8 cellular contexts compared by ENCODE assay signal in genomic region chr11:313787-314547, GRCh38. TPM values are rescaled to one million over a fixed set of nuclear protein-coding genes. Genes with fewer than 3 reads are reported as not detected.
A peak's percentile ranks its signal among the peaks of the same experiment; 100 is the strongest.
DNase-seq lines count a peak whose midpoint lies in the region; ATAC-seq and TF ChIP-seq lines count a peak whose summit lies in the region.

IFITM1 (plus strand) TSS chr11:314040; CDS start chr11:314171, 131 bp downstream.

- ATAC-seq in natural killer cell treated with Interleukin-12 subunit alpha and Interleukin-12 subunit beta and Interleukin-15 and Interleukin-18, amount 100 ng/mL, for 72 hours, result peak; percentile 73 to 75
- ATAC-seq in GM18858 (IDR thresholded peaks at IDR 0.05; ENCODE audit: unreplicated experiment), result no peak

- TF ChIP-seq CTCF in esophagus squamous epithelium (IDR thresholded peaks at IDR 0.05) (no peak), WERI-Rb-1 (IDR thresholded peaks at IDR 0.05; ENCODE audit: low read depth, low read length) (no peak)

- peak within 1 kb of the TSS; percentile 85 to 90 for H3K27ac Mint-ChIP-seq in natural killer cell treated with Interleukin-12 subunit alpha and Interleukin-12 subunit beta and Interleukin-15 and Interleukin-18, amount 100 ng/mL, for 72 hours

- TF ChIP-seq RAD21 in Ishikawa (IDR thresholded peaks at IDR 0.05; ENCODE audit: low read depth), result no peak

- peaks cover 33 to 79% (median 40%) of the 10 kb centered on the region in 3 donors for H3K4me1 ChIP-seq in esophagus squamous epithelium

- peak within 1 kb of the TSS; percentile 88 for H3K4me3 Mint-ChIP-seq in natural killer cell treated with Interleukin-12 subunit alpha and Interleukin-12 subunit beta and Interleukin-15 and Interleukin-18, amount 100 ng/mL, for 72 hours

- no peak for TF ChIP-seq EP300 in Ishikawa (IDR thresholded peaks at IDR 0.05; ENCODE audit: borderline replicate concordance)

- peaks cover 0 to 24% (median 0%) of the 10 kb centered on the region in 4 donors for H3K27me3 ChIP-seq in esophagus squamous epithelium
- H3K27me3 ChIP-seq in WERI-Rb-1 (ENCODE audit: insufficient read depth, low read depth, severe bottlenecking), result no peaks in the 10 kb centered on the region

- H3K36me3 ChIP-seq in esophagus squamous epithelium (no peaks in the 10 kb centered on the region), WERI-Rb-1 (no peaks in the 10 kb centered on the region)

- H3K27ac ChIP-seq in esophagus squamous epithelium, result peak within 1 kb of the TSS; percentile 85 to 92 (median 88)
- H3K27ac ChIP-seq in WERI-Rb-1, result no peak within 1 kb of the TSS

- intact Hi-C loops in esophagus squamous epithelium (cut with DNase I), result no loop called here

- 0 to 16% methylated on average over 11 to 16 of the region's 18 CpGs for WGBS in esophagus squamous epithelium, 2 donors

- peaks cover 55 to 57% of the 10 kb centered on the region in 2 donors for H3K4me1 Mint-ChIP-seq in natural killer cell treated with Interleukin-12 subunit alpha and Interleukin-12 subunit beta and Interleukin-15 and Interleukin-18, amount 100 ng/mL, for 72 hours (ENCODE audit: low read depth in 2 of 2)

- H3K4me3 ChIP-seq in esophagus squamous epithelium (peak within 1 kb of the TSS; percentile 40 to 77 (median 53)), WERI-Rb-1 (ENCODE audit: low read depth, low read length) (no peak within 1 kb of the TSS)

- no peaks in the 10 kb centered on the region for H3K9me3 ChIP-seq in esophagus squamous epithelium
- no peaks in the 10 kb centered on the region for H3K9me3 ChIP-seq in WERI-Rb-1 (ENCODE audit: severe bottlenecking)

- no peaks in the 10 kb centered on the region for H3K27me3 Mint-ChIP-seq in natural killer cell treated with Interleukin-12 subunit alpha and Interleukin-12 subunit beta and Interleukin-15 and Interleukin-18, amount 100 ng/mL, for 72 hours

- DNase-seq in activated gamma-delta T cell treated with Interleukin-2 at 50 U/mL for 16 hours (peak; percentile 60), activated gamma-delta T cell (lab: John Stamatoyannopoulos, UW) (no peak), esophagus squamous epithelium (lab: John Stamatoyannopoulos, UW) (no peak), WERI-Rb-1 (no peak)
- DNase-seq in activated CD8-positive, alpha-beta memory T cell treated with anti-CD3 and anti-CD28 coated beads, Interleukin-2, amount 50 U/mL, for 4 hours, result peak; percentile 52
- DNase-seq in natural killer cell treated with Interleukin-12 subunit alpha and Interleukin-12 subunit beta and Interleukin-15 and Interleukin-18, amount 100 ng/mL, for 72 hours (ENCODE audit: low spot score), result peak; percentile 81

- H3K36me3 Mint-ChIP-seq in natural killer cell treated with Interleukin-12 subunit alpha and Interleukin-12 subunit beta and Interleukin-15 and Interleukin-18, amount 100 ng/mL, for 72 hours, result no peaks in the 10 kb centered on the region

- peak in 3 of 4 donors; percentile 34 to 89 (median 80) for TF ChIP-seq POLR2A in esophagus squamous epithelium (IDR thresholded peaks at IDR 0.05)

- no peaks in the 10 kb centered on the region for H3K9me3 Mint-ChIP-seq in natural killer cell treated with Interleukin-12 subunit alpha and Interleukin-12 subunit beta and Interleukin-15 and Interleukin-18, amount 100 ng/mL, for 72 hours

TF ChIP-seq in Ishikawa, 13 proteins besides CTCF, POLR2A, EP300 and RAD21:
- no peak for TF ChIP-seq USF1 (IDR thresholded peaks at IDR 0.05)
- TF ChIP-seq EGR1 (IDR thresholded peaks at IDR 0.05), result no peak
- TF ChIP-seq NFIC (IDR thresholded peaks at IDR 0.05), result no peak
- TF ChIP-seq TCF12 (IDR thresholded peaks at IDR 0.05; ENCODE audit: low read depth), result 0 out of 2 replicates have a peak, but pooled peaks have one; percentile 20
- TF ChIP-seq REST (IDR thresholded peaks at IDR 0.05; ENCODE audit: low read depth), result no peak

RNA-seq across cellular contexts. Expression of gene IFITM1, which starts in this region (rescaled TPM):
- total RNA-seq in esophagus squamous epithelium, result 100 to 1,000 TPM in 1 of 4 donors, 10 to 100 TPM in 3; 26.3 to 133 (median 60.0) TPM
- total RNA-seq in natural killer cell treated with Interleukin-12 subunit alpha and Interleukin-12 subunit beta and Interleukin-15 and Interleukin-18, amount 100 ng/mL, for 72 hours, result 10 to 100 TPM; 58.1 to 71.0 TPM

Comparison
In these comparisons a context has a peak if more than half of its experiments do, and no peak if none do; other contexts are left out.
1. DNase-seq: peak in activated gamma-delta T cell treated with Interleukin-2 at 50 U/mL for 16 hours (single experiment), activated CD8-positive, alpha-beta memory T cell treated with anti-CD3 and anti-CD28 coated beads, Interleukin-2, amount 50 U/mL, for 4 hours (single experiment) and natural killer cell treated with Interleukin-12 subunit alpha and Interleukin-12 subunit beta and Interleukin-15 and Interleukin-18, amount 100 ng/mL, for 72 hours (single experiment); none in activated gamma-delta T cell (single experiment), esophagus squamous epithelium (single experiment) and WERI-Rb-1 (single experiment).